19 cellular contexts compared by ENCODE assay signal in genomic region chr2:28674062-28674712, GRCh38.
DNase-seq lines count a peak whose midpoint lies in the region; ATAC-seq, FAIRE-seq and TF ChIP-seq lines count a peak whose summit lies in the region.
"Had no signal": no experiment of that assay in that cellular context is flagged by ENCODE, and none has a peak within 500 bp of the region (broad histone marks: within the 10 kb centered on the region; RNA-seq: fewer than 3 reads in every experiment).

No MANE protein-coding gene starts in this region.

- DNase-seq in M059J (ENCODE audit: low read depth) (peak; percentile 51), K562 (ENCODE audit: extremely low read depth in 1 of 4, low spot score in 3 of 4) (no peak), hepatocyte (ENCODE audit: low spot score) (no peak), stomach (peak; percentile 59), SW 1271 (lab: John Stamatoyannopoulos, UW) (no peak), NCI-H82 treated with DMSO at 0.1 percent for 48 hours (lab: John Stamatoyannopoulos, UW; ENCODE audit: unreplicated experiment) (no peak), DMS 273 treated with DMSO at 0.1 percent for 48 hours (lab: John Stamatoyannopoulos, UW) (no peak), AG20443 (ENCODE audit: low spot score) (no peak)
- DNase-seq: activated CD4-positive, alpha-beta T cell treated with anti-CD3 and anti-CD28 coated beads, Interleukin-2, amount 50 U/mL, for 48 hours; activated gamma-delta T cell; DND-41; effector CD8-positive, alpha-beta T cell; glutamatergic neuron; lower lobe of right lung; NCI-H146; spleen; stimulated activated CD4-positive, alpha-beta T cell treated with anti-CD3 and anti-CD28 coated beads, Interleukin-4, amount 100 ng/mL, for 24 hours; stimulated activated naive CD8-positive, alpha-beta T cell treated with anti-CD3 and anti-CD28 coated beads, Interleukin-15, amount 100 ng/mL, for 72 hours had no signal

- TF ChIP-seq POLR2A in K562 (conservative IDR thresholded peaks at IDR 0.05) (no peak), stomach (IDR thresholded peaks at IDR 0.05) (no peak)

- no peaks in the 10 kb centered on the region for H3K79me2 ChIP-seq in K562 (ENCODE audit: control insufficient read depth, insufficient read depth, low read length)
- H3K79me2 ChIP-seq in hepatocyte, result no peaks in the 10 kb centered on the region

- no peaks in the 10 kb centered on the region for H3K9me2 ChIP-seq in hepatocyte (replicated peaks; ENCODE audit: insufficient read depth)

- intact Hi-C loops in K562 (cut with micrococcal nuclease), result no loop called here
- intact Hi-C loops in stomach (cut with DNase I; ENCODE audit: low total_unique reads), result no loop called here

- H2AFZ ChIP-seq in K562 (ENCODE audit: low read depth, low read length) (no peak overlapping the region), hepatocyte (no peak overlapping the region)

- no peak overlapping the region for H3K9ac ChIP-seq in K562 (ENCODE audit: insufficient read depth in 1 of 2, low read depth in 2 of 2, low read length in 2 of 2)

- TF ChIP-seq CTCF in K562 (IDR thresholded peaks at IDR 0.05 in 2 of 3, conservative IDR thresholded peaks at IDR 0.05 in 1 of 3; ENCODE audit: insufficient read depth in 2 of 3, low read depth in 1 of 3, low read length in 3 of 3) (no peak), hepatocyte (IDR thresholded peaks at IDR 0.05; ENCODE audit: poor library complexity) (no peak), stomach (IDR thresholded peaks at IDR 0.05) (no peak)

- no peak for TF ChIP-seq RAD21 in K562 (CRISPR knock-in tag; conservative IDR thresholded peaks at IDR 0.05 in 1 of 2, IDR thresholded peaks at IDR 0.05 in 1 of 2)

- ATAC-seq in K562, result no peak
- ATAC-seq: esophagus mucosa; lower lobe of right lung; stimulated activated naive CD8-positive, alpha-beta T cell treated with anti-CD3 and anti-CD28 coated beads, Interleukin-15, amount 100 ng/mL, for 72 hours had no signal

- H3K27ac ChIP-seq in K562 (ENCODE audit: extremely low read depth, low read depth, low read length) (no peak overlapping the region), hepatocyte (peak overlapping the region; percentile 22), stomach (peak overlapping the region; percentile 47 to 77 (median 64))
- H3K27ac ChIP-seq: lower lobe of right lung, spleen had no signal

- H3K9me1 ChIP-seq in K562 (ENCODE audit: control insufficient read depth, insufficient read depth, low read length), result no peaks in the 10 kb centered on the region

- POLR2A ChIA-PET in K562 (lab: Yijun Ruan, JAX), result interaction anchor here (0.6 kb wide), 1 partner anchor 192 kb away, joined by 3 read pairs; no protein-coding TSS in a partner anchor

- no peak for TF ChIP-seq EP300 in K562 (IDR thresholded peaks at IDR 0.05; ENCODE audit: low read length)
- TF ChIP-seq EP300 in stomach (IDR thresholded peaks at IDR 0.05), result no peak

- WGBS in K562 (ENCODE audit: insufficient coverage, low coverage, missing lambda C conversion rate), result 8% methylated on average over 3 of the region's 3 CpGs
- 78% methylated on average over 3 of the region's 3 CpGs for WGBS in hepatocyte (ENCODE audit: low lambda C conversion rate, missing lambda C conversion rate)
- 25 to 52% (median 38%) methylated on average over 3 of the region's 3 CpGs for WGBS in stomach, 5 donors

- H3K27me3 ChIP-seq in K562 (ENCODE audit: control insufficient read depth in 2 of 2, insufficient read depth in 2 of 2, low read length in 2 of 2), result no peaks in the 10 kb centered on the region; a peak in 1 of 5 replicates
- no peaks in the 10 kb centered on the region for H3K27me3 ChIP-seq in hepatocyte
- no peaks in the 10 kb centered on the region for H3K27me3 ChIP-seq in stomach
- H3K27me3 ChIP-seq: spleen had no signal

- no peaks in the 10 kb centered on the region for H3K36me3 ChIP-seq in K562 (ENCODE audit: control insufficient read depth, insufficient read depth, low read length)
- H3K36me3 ChIP-seq in hepatocyte (replicated peaks; ENCODE audit: insufficient read depth, low read depth), result no peaks in the 10 kb centered on the region
- no peaks in the 10 kb centered on the region for H3K36me3 ChIP-seq in stomach
- H3K36me3 ChIP-seq: lower lobe of right lung, spleen had no signal

- no peak overlapping the region for H3K4me2 ChIP-seq in K562 (ENCODE audit: insufficient read depth, low read length)
- no peak overlapping the region for H3K4me2 ChIP-seq in hepatocyte

- CTCF ChIA-PET in K562 (lab: Yijun Ruan, JAX; ENCODE audit: low intra/inter-chr PET ratio), result no interaction called here

- H4K20me1 ChIP-seq in K562 (replicated peaks; ENCODE audit: control insufficient read depth, insufficient read depth, low read length), result no peaks in the 10 kb centered on the region
- H4K20me1 ChIP-seq in hepatocyte (ENCODE audit: insufficient read depth, poor library complexity, severe bottlenecking), result no peaks in the 10 kb centered on the region

- FAIRE-seq in K562 (lab: Jason Lieb, UNC), result no peak

- in situ Hi-C loops in K562 (cut with MboI), result no loop called here

- no TSS peak for BruUV-seq in K562 (replicated peaks; lab: Mats Ljungman, UMichigan)

- no peaks in the 10 kb centered on the region for H3K9me3 ChIP-seq in K562 (replicated peaks; ENCODE audit: control insufficient read depth, insufficient read depth, low read depth, low read length)
- no peaks in the 10 kb centered on the region for H3K9me3 ChIP-seq in hepatocyte (ENCODE audit: low read depth)
- peaks cover 0 to 6% (median 3%) of the 10 kb centered on the region in 4 donors for H3K9me3 ChIP-seq in stomach
- H3K9me3 ChIP-seq: lower lobe of right lung had no signal

- H3K4me1 ChIP-seq in K562 (replicated peaks in 1 of 2; ENCODE audit: control insufficient read depth in 2 of 2, insufficient read depth in 2 of 2, low read length in 2 of 2) (no peaks in the 10 kb centered on the region), hepatocyte (ENCODE audit: insufficient read depth) (peaks cover 6% of the 10 kb centered on the region), stomach (peaks cover 14 to 36% (median 22%) of the 10 kb centered on the region in 4 donors)
- H3K4me1 ChIP-seq: lower lobe of right lung, spleen had no signal

- no peak overlapping the region for H3K4me3 ChIP-seq in K562
- H3K4me3 ChIP-seq in hepatocyte, result no peak overlapping the region
- H3K4me3 ChIP-seq in stomach, result no peak overlapping the region
- H3K4me3 ChIP-seq: lower lobe of right lung, spleen had no signal

TF ChIP-seq in K562, 482 proteins besides CTCF, POLR2A, EP300 and RAD21:
- no peak for TF ChIP-seq POLR2AphosphoS2 (IDR thresholded peaks at IDR 0.05; ENCODE audit: low read length)
- peak; percentile 42 for TF ChIP-seq FOSL1 (tag; conservative IDR thresholded peaks at IDR 0.05)
- TF ChIP-seq ZNF165 (CRISPR knock-in tag; IDR thresholded peaks at IDR 0.05; ENCODE audit: borderline replicate concordance), result no peak
- TF ChIP-seq NCOA4 (IDR thresholded peaks at IDR 0.05; ENCODE audit: partially characterized antibody), result no peak
- no peak for TF ChIP-seq PHTF2 (CRISPR knock-in tag; IDR thresholded peaks at IDR 0.05)
- TF ChIP-seq, protein P1, sequence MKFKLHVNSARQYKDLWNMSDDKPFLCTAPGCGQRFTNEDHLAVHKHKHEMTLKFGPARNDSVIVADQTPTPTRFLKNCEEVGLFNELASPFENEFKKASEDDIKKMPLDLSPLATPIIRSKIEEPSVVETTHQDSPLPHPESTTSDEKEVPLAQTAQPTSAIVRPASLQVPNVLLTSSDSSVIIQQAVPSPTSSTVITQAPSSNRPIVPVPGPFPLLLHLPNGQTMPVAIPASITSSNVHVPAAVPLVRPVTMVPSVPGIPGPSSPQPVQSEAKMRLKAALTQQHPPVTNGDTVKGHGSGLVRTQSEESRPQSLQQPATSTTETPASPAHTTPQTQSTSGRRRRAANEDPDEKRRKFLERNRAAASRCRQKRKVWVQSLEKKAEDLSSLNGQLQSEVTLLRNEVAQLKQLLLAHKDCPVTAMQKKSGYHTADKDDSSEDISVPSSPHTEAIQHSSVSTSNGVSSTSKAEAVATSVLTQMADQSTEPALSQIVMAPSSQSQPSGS (CRISPR knock-in tag; IDR thresholded peaks at IDR 0.05), result no peak
- no peak for TF ChIP-seq GABPA (tag; conservative IDR thresholded peaks at IDR 0.05; ENCODE audit: low read depth)
- TF ChIP-seq SP1 (CRISPR knock-in tag; IDR thresholded peaks at IDR 0.05), result no peak

Comparison
In these comparisons a context has a peak if more than half of its experiments do, and no peak if none do; other contexts are left out.
1. DNase-seq: peak in M059J (single experiment) and stomach (single experiment); none in K562 (0 of 4), hepatocyte (single experiment), SW 1271 (0 of 2), NCI-H82 treated with DMSO at 0.1 percent for 48 hours (single experiment), DMS 273 treated with DMSO at 0.1 percent for 48 hours (single experiment) and AG20443 (single experiment).